Comparison of ENCODE assay signal across 8 cellular contexts in genomic region chr2:161223139-161223732, GRCh38.
DNase-seq lines count a peak whose midpoint lies in the region; ATAC-seq and TF ChIP-seq lines count a peak whose summit lies in the region.

No MANE protein-coding gene starts in this region.

- H3K9me3 Mint-ChIP-seq in nephron: no peaks in the 10 kb centered on the region

- ATAC-seq in Right ventricle myocardium superior (ENCODE audit: poor library complexity): peak; percentile 46
- no peak for ATAC-seq in Right ventricle myocardium inferior
- peak; percentile 68 for ATAC-seq in HG02678 (IDR thresholded peaks at IDR 0.05; ENCODE audit: unreplicated experiment)
- ATAC-seq in GM19397 (IDR thresholded peaks at IDR 0.05; ENCODE audit: unreplicated experiment): no peak

- H3K4me1 Mint-ChIP-seq in nephron: no peaks in the 10 kb centered on the region

- H3K36me3 Mint-ChIP-seq in nephron (ENCODE audit: low read depth): peaks cover 22% of the 10 kb centered on the region

- peak; percentile 61 to 75 (median 68) for TF ChIP-seq CTCF in nephron (IDR thresholded peaks at IDR 0.05; ENCODE audit: unreplicated experiment in 3 of 3)

- H3K4me3 Mint-ChIP-seq in nephron: no peak overlapping the region

- H3K27me3 Mint-ChIP-seq in nephron (ENCODE audit: low read depth): no peaks in the 10 kb centered on the region

- DNase-seq in Right ventricle myocardium superior (no peak), Right ventricle myocardium inferior (ENCODE audit: missing footprints) (no peak), NCI-H774 (lab: John Stamatoyannopoulos, UW) (peak; percentile 7), dedifferentiated amniotic fluid mesenchymal stem cell (ENCODE audit: extremely low spot score) (peak; percentile 78), germinal center (ENCODE audit: low spot score) (no peak)

- no peak overlapping the region for H3K27ac Mint-ChIP-seq in nephron

- intact Hi-C loops in Right ventricle myocardium superior (cut with DNase I): loop anchor here (10.0 kb wide), 1 partner anchor 52 kb away; no protein-coding TSS in a partner anchor
- intact Hi-C loops in Right ventricle myocardium inferior (cut with DNase I): loop anchor here (2.0 kb wide), 1 partner anchor 50 kb away; no protein-coding TSS in a partner anchor

Comparison
In these comparisons a context has a peak if more than half of its experiments do, and no peak if none do; other contexts are left out.
1. ATAC-seq: peak in Right ventricle myocardium superior (single experiment) and HG02678 (single experiment); none in Right ventricle myocardium inferior (single experiment) and GM19397 (single experiment).
2. DNase-seq: peak in NCI-H774 (single experiment) and dedifferentiated amniotic fluid mesenchymal stem cell (single experiment); none in Right ventricle myocardium superior (single experiment), Right ventricle myocardium inferior (single experiment) and germinal center (single experiment).